ENCODE assay signal across 11 cellular contexts in genomic region chr13:35994131-35994966, GRCh38.
DNase-seq lines count a peak whose midpoint lies in the region; ATAC-seq and TF ChIP-seq lines count a peak whose summit lies in the region.
"Had no signal": no experiment of that assay in that cellular context is flagged by ENCODE, and none has a peak within 500 bp of the region (broad histone marks: within the 10 kb centered on the region; RNA-seq: fewer than 3 reads in every experiment).

No MANE protein-coding gene starts in this region.

- peak overlapping the region; percentile 15 for H2AFZ ChIP-seq in osteoblast (ENCODE audit: low read length)

- no peak for ATAC-seq in activated CD4-positive, CD25-positive, alpha-beta regulatory T cell treated with anti-CD3 and anti-CD28 coated beads, Interleukin-2, amount 50 U/mL, for 24 hours
- ATAC-seq: stimulated activated naive CD8-positive, alpha-beta T cell treated with anti-CD3 and anti-CD28 coated beads, Interleukin-15, amount 100 ng/mL, for 72 hours had no signal

- TF ChIP-seq CTCF in coronary artery (IDR thresholded peaks at IDR 0.05) (no peak), osteoblast (IDR thresholded peaks at IDR 0.05; ENCODE audit: extremely low read depth, low read depth, low read length) (no peak)

- H3K79me2 ChIP-seq in osteoblast (ENCODE audit: insufficient read depth, low read length), result no peaks in the 10 kb centered on the region

- H3K36me3 ChIP-seq in osteoblast (ENCODE audit: insufficient read depth, low read length), result no peaks in the 10 kb centered on the region

- DNase-seq in Daoy (ENCODE audit: low read depth) (peak; percentile 91), NCI-H446 treated with DMSO at 0.1 percent for 48 hours (lab: John Stamatoyannopoulos, UW) (peak; percentile 75), coronary artery (ENCODE audit: low spot score) (peak; percentile 87), osteoblast (ENCODE audit: insufficient read length, low spot score, missing footprints) (peak; percentile 93), NCI-H2029 (lab: John Stamatoyannopoulos, UW) (no peak), cerebellar nuclear complex (lab: John Stamatoyannopoulos, UW) (no peak)
- no peak for DNase-seq in activated CD4-positive, alpha-beta T cell treated with anti-CD3 and anti-CD28 coated beads, Interleukin-2, amount 50 U/mL, for 1 hour
- DNase-seq: activated CD8-positive, alpha-beta memory T cell treated with anti-CD3 and anti-CD28 coated beads, Interleukin-2, amount 50 U/mL, for 48 hours; DND-41; stimulated activated naive CD8-positive, alpha-beta T cell treated with anti-CD3 and anti-CD28 coated beads, Interleukin-15, amount 100 ng/mL, for 72 hours had no signal

- no peaks in the 10 kb centered on the region for H3K9me3 ChIP-seq in osteoblast (ENCODE audit: low read depth, low read length)

- H3K4me3 ChIP-seq in coronary artery (no peak overlapping the region), osteoblast (ENCODE audit: insufficient read depth, low read length) (peak overlapping the region; percentile 21)

- peak overlapping the region; percentile 71 for H3K4me2 ChIP-seq in osteoblast (ENCODE audit: insufficient read depth, low read length)

- peaks cover 30% of the 10 kb centered on the region for H3K4me1 ChIP-seq in osteoblast (ENCODE audit: insufficient read depth, low read length)

- peak overlapping the region; percentile 31 to 65 for H3K27ac ChIP-seq in coronary artery
- peak overlapping the region; percentile 88 for H3K27ac ChIP-seq in osteoblast (ENCODE audit: low read depth, low read length)

- H3K27me3 ChIP-seq in osteoblast (ENCODE audit: insufficient read depth, low read length), result no peaks in the 10 kb centered on the region

- H4K20me1 ChIP-seq in osteoblast (ENCODE audit: insufficient read depth, low read length), result no peaks in the 10 kb centered on the region

Comparison
In these comparisons a context has a peak if more than half of its experiments do, and no peak if none do; other contexts are left out.
1. DNase-seq: peak in Daoy (single experiment), NCI-H446 treated with DMSO at 0.1 percent for 48 hours (single experiment), coronary artery (single experiment) and osteoblast (single experiment); none in NCI-H2029 (single experiment), activated CD4-positive, alpha-beta T cell treated with anti-CD3 and anti-CD28 coated beads, Interleukin-2, amount 50 U/mL, for 1 hour (single experiment) and cerebellar nuclear complex (0 of 2).